ENCODE assay signal across 19 cellular contexts in genomic region chr2:239137165-239137889, GRCh38.
DNase-seq lines count a peak whose midpoint lies in the region; ATAC-seq, FAIRE-seq and TF ChIP-seq lines count a peak whose summit lies in the region.
"Had no signal": no experiment of that assay in that cellular context is flagged by ENCODE, and none has a peak within 500 bp of the region (broad histone marks: within the 10 kb centered on the region; RNA-seq: fewer than 3 reads in every experiment).

No MANE protein-coding gene starts in this region.

- no peak for TF ChIP-seq CTCF in heart left ventricle (IDR thresholded peaks at IDR 0.05)
- no peak for TF ChIP-seq CTCF in natural killer cell (IDR thresholded peaks at IDR 0.05)

- FAIRE-seq in RCC 7860 (lab: Jason Lieb, UNC): no peak
- FAIRE-seq: GM12892 had no signal

- peaks cover 0 to 12% (median 0%) of the 10 kb centered on the region in 12 donors for H3K4me1 ChIP-seq in heart left ventricle

- no peak overlapping the region for H3K4me3 ChIP-seq in heart left ventricle

- peaks cover 25% of the 10 kb centered on the region for H3K36me3 Mint-ChIP-seq in natural killer cell
- H3K36me3 Mint-ChIP-seq in stimulated activated effector memory CD8-positive, alpha-beta T cell treated with anti-CD3 and anti-CD28 coated beads, Interleukin-12 subunit alpha, Interleukin-12 subunit beta, amount 100 ng/mL, for 72 hours: peaks cover 49% of the 10 kb centered on the region

- intact Hi-C loops in heart left ventricle (cut with DNase I) (no loop called here), natural killer cell (cut with micrococcal nuclease) (loop anchor here (1.0 to 5.0 kb wide), 2 partner anchors 39 to 225 kb away; no protein-coding TSS in a partner anchor)

- no peaks in the 10 kb centered on the region for H3K9me3 ChIP-seq in heart left ventricle

- H3K9me3 Mint-ChIP-seq in natural killer cell: no peaks in the 10 kb centered on the region
- H3K9me3 Mint-ChIP-seq in stimulated activated effector memory CD8-positive, alpha-beta T cell treated with anti-CD3 and anti-CD28 coated beads, Interleukin-12 subunit alpha, Interleukin-12 subunit beta, amount 100 ng/mL, for 72 hours: peaks cover 2% of the 10 kb centered on the region

- peak; percentile 8 for DNase-seq in NK-92 treated with Interleukin-12 subunit alpha and Interleukin-12 subunit beta, amount 100 ng/mL, for 24 hours (lab: John Stamatoyannopoulos, UW)
- DNase-seq in NK-92 (lab: John Stamatoyannopoulos, UW; ENCODE audit: unreplicated experiment) (no peak), heart left ventricle (peak in 3 of 5 donors; percentile 43 to 59 (median 49)), natural killer cell (no peak), SK-N-DZ (ENCODE audit: low spot score) (no peak), RCC 7860 (ENCODE audit: low spot score) (no peak)
- no peak for DNase-seq in stimulated activated effector memory CD8-positive, alpha-beta T cell treated with anti-CD3 and anti-CD28 coated beads, Interleukin-12 subunit alpha, Interleukin-12 subunit beta, amount 100 ng/mL, for 72 hours (ENCODE audit: low spot score in 2 of 2)
- DNase-seq: CD8-positive, alpha-beta T cell; DMS 273 treated with DMSO at 0.1 percent for 48 hours; GOT3; NCI-H1436 treated with DMSO at 0.1 percent for 48 hours; NCI-H2029 treated with DMSO at 0.1 percent for 48 hours; NCI-H2171 treated with DMSO at 0.1 percent for 48 hours; NCI-H446 treated with DMSO at 0.1 percent for 48 hours had no signal

- H3K27ac ChIP-seq in heart left ventricle: peak overlapping the region in 3 of 12 donors; percentile 12 to 49 (median 32)
- H3K27ac ChIP-seq: 22Rv1, KMS-11 had no signal

- peak overlapping the region; percentile 67 for H3K4me3 Mint-ChIP-seq in natural killer cell
- H3K4me3 Mint-ChIP-seq in stimulated activated effector memory CD8-positive, alpha-beta T cell treated with anti-CD3 and anti-CD28 coated beads, Interleukin-12 subunit alpha, Interleukin-12 subunit beta, amount 100 ng/mL, for 72 hours: no peak overlapping the region
- H3K4me3 Mint-ChIP-seq: B cell; CD8-positive, alpha-beta T cell had no signal

- H3K27ac Mint-ChIP-seq in natural killer cell: peak overlapping the region; percentile 73 to 83
- H3K27ac Mint-ChIP-seq in stimulated activated effector memory CD8-positive, alpha-beta T cell treated with anti-CD3 and anti-CD28 coated beads, Interleukin-12 subunit alpha, Interleukin-12 subunit beta, amount 100 ng/mL, for 72 hours: peak overlapping the region; percentile 15
- H3K27ac Mint-ChIP-seq: B cell; CD8-positive, alpha-beta T cell had no signal

- peaks cover 0 to 97% (median 66%) of the 10 kb centered on the region in 9 donors for H3K36me3 ChIP-seq in heart left ventricle

- H3K4me1 Mint-ChIP-seq in natural killer cell: peaks cover 35 to 47% of the 10 kb centered on the region in 2 donors
- H3K4me1 Mint-ChIP-seq in stimulated activated effector memory CD8-positive, alpha-beta T cell treated with anti-CD3 and anti-CD28 coated beads, Interleukin-12 subunit alpha, Interleukin-12 subunit beta, amount 100 ng/mL, for 72 hours: peaks cover 24% of the 10 kb centered on the region
- H3K4me1 Mint-ChIP-seq: B cell had no signal

- ATAC-seq in heart left ventricle (peak; percentile 55 to 89 (median 64)), natural killer cell (peak; percentile 75 to 80 (median 77)), GM19023 (IDR thresholded peaks at IDR 0.05; ENCODE audit: unreplicated experiment) (no peak)
- peak; percentile 31 for ATAC-seq in stimulated activated effector memory CD8-positive, alpha-beta T cell treated with anti-CD3 and anti-CD28 coated beads, Interleukin-12 subunit alpha, Interleukin-12 subunit beta, amount 100 ng/mL, for 72 hours

- 70 to 76% (median 71%) methylated on average over 24 to 26 of the region's 26 CpGs for WGBS in heart left ventricle, 4 donors

- no peaks in the 10 kb centered on the region for H3K27me3 ChIP-seq in heart left ventricle

- TF ChIP-seq POLR2A in heart left ventricle (IDR thresholded peaks at IDR 0.05): no peak

- H3K27me3 Mint-ChIP-seq in natural killer cell (ENCODE audit: low read depth in 2 of 2): peaks cover 0 to 18% of the 10 kb centered on the region in 2 donors
- H3K27me3 Mint-ChIP-seq: B cell had no signal

Comparison
In these comparisons a context has a peak if more than half of its experiments do, and no peak if none do; other contexts are left out.
1. DNase-seq: peak in NK-92 treated with Interleukin-12 subunit alpha and Interleukin-12 subunit beta, amount 100 ng/mL, for 24 hours (single experiment) and heart left ventricle (3 of 5); none in NK-92 (single experiment), natural killer cell (single experiment), stimulated activated effector memory CD8-positive, alpha-beta T cell treated with anti-CD3 and anti-CD28 coated beads, Interleukin-12 subunit alpha, Interleukin-12 subunit beta, amount 100 ng/mL, for 72 hours (0 of 2), SK-N-DZ (single experiment) and RCC 7860 (single experiment).